In the genomic region with DNA sequence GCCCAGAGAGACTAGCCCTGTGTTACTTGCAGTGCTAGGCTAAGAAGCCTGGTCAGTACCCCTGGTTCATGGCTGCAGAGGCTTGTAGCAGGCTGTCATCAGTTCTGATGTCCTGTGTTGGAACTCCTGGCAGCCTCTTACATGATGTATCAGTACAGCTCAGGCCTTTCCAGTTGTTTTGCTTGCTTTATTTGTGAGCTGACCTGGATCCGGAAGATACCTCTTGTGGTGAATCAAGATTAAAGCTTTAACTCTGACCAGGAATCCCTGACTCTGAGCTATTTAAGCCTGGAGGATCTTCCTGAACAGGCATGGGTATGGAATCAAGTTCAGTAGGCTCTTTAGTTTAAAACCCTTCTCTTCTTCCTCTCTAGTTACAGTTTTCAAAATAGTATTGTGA, we compare ENCODE assay signal across 22 cellular contexts. TPM values are rescaled to one million over a fixed set of nuclear protein-coding genes. Genes with fewer than 3 reads are reported as not detected.
DNase-seq lines count a peak whose midpoint lies in the region; ATAC-seq, FAIRE-seq and TF ChIP-seq lines count a peak whose summit lies in the region.
"Had no signal": no experiment of that assay in that cellular context is flagged by ENCODE, and none has a peak within 500 bp of the region (broad histone marks: within the 10 kb centered on the region; RNA-seq: fewer than 3 reads in every experiment).

No MANE protein-coding gene starts in this region.

- ATAC-seq in left ventricle myocardium superior, result no peak
- ATAC-seq: CD8-positive, alpha-beta T cell; GM23338; HCT116 had no signal

- POLR2A ChIA-PET in endothelial cell of umbilical vein (lab: Charles Lee), result no interaction called here

- H4K20me1 ChIP-seq in endothelial cell of umbilical vein (replicated peaks; ENCODE audit: control insufficient read depth, extremely low read depth, insufficient read depth, low read length), result peaks cover 3% of the 10 kb centered on the region

- dilution Hi-C loops in endothelial cell of umbilical vein (cut with MboI; ENCODE audit: extremely low pct_ligation_motif_present, low sequenced_read_pairs), result no loop called here

- H3K9ac ChIP-seq in endothelial cell of umbilical vein (replicated peaks; ENCODE audit: extremely low read depth, insufficient read depth, low read length), result no peak overlapping the region
- H3K9ac ChIP-seq: BLaER1 had no signal

- H3K9me3 ChIP-seq in cardiac muscle cell (ENCODE audit: low read depth), result no peaks in the 10 kb centered on the region
- no peaks in the 10 kb centered on the region for H3K9me3 ChIP-seq in endothelial cell of umbilical vein (replicated peaks; ENCODE audit: control insufficient read depth, insufficient read depth, low read length)
- no peaks in the 10 kb centered on the region for H3K9me3 ChIP-seq in thyroid gland
- H3K9me3 ChIP-seq: BLaER1, Caco-2 had no signal

- CTCF ChIA-PET in endothelial cell of umbilical vein (lab: Charles Lee), result interaction anchor here (1.9 to 5.7 kb wide), 2 partner anchors 13 to 33 kb away, joined by 7 to 62 read pairs; no protein-coding TSS in a partner anchor

- peak overlapping the region; percentile 59 for H3K27ac ChIP-seq in cardiac muscle cell
- H3K27ac ChIP-seq in endothelial cell of umbilical vein (ENCODE audit: insufficient read depth, low read depth, low read length), result no peak overlapping the region
- no peak overlapping the region for H3K27ac ChIP-seq in thyroid gland
- H3K27ac ChIP-seq: 22Rv1, BLaER1, C4-2B had no signal

- FAIRE-seq in GM12891 (lab: Jason Lieb, UNC), result peak; percentile 5
- no peak for FAIRE-seq in endothelial cell of umbilical vein (lab: Jason Lieb, UNC)
- FAIRE-seq: A204.1, G401.6, GM18507 had no signal

- TF ChIP-seq POLR2A in GM12891 (IDR thresholded peaks at IDR 0.05; ENCODE audit: low read depth, low read length) (no peak), endothelial cell of umbilical vein (IDR thresholded peaks at IDR 0.05; ENCODE audit: low read depth, low read length) (no peak), thyroid gland (IDR thresholded peaks at IDR 0.05) (no peak)

- H3K4me1 ChIP-seq in cardiac muscle cell (ENCODE audit: low read depth) (peaks cover 47% of the 10 kb centered on the region), endothelial cell of umbilical vein (ENCODE audit: control insufficient read depth, extremely low read depth, insufficient read depth, low read length) (peaks cover 37% of the 10 kb centered on the region), thyroid gland (peaks cover 21 to 25% of the 10 kb centered on the region in 2 donors)

- H3K9me1 ChIP-seq in endothelial cell of umbilical vein (replicated peaks; ENCODE audit: control insufficient read depth, extremely low read depth, insufficient read depth, low read length), result no peaks in the 10 kb centered on the region

- H3K27me3 ChIP-seq in cardiac muscle cell (no peaks in the 10 kb centered on the region), endothelial cell of umbilical vein (ENCODE audit: control insufficient read depth in 2 of 2, insufficient read depth in 2 of 2, low read length in 2 of 2) (no peaks in the 10 kb centered on the region), thyroid gland (no peaks in the 10 kb centered on the region)
- H3K27me3 ChIP-seq: BLaER1 had no signal

- TF ChIP-seq CTCF in cardiac muscle cell (IDR thresholded peaks at IDR 0.05; ENCODE audit: low read depth, low read length), result no peak
- no peak for TF ChIP-seq CTCF in endothelial cell of umbilical vein (IDR thresholded peaks at IDR 0.05; ENCODE audit: extremely low read depth in 1 of 2, insufficient read depth in 1 of 2, low read depth in 1 of 2, low read length in 2 of 2)
- no peak for TF ChIP-seq CTCF in thyroid gland (IDR thresholded peaks at IDR 0.05)

- intact Hi-C loops in left ventricle myocardium superior (cut with micrococcal nuclease) (loop anchor here (5.0 kb wide), 1 partner anchor 35 kb away; no protein-coding TSS in a partner anchor), endothelial cell of umbilical vein (cut with micrococcal nuclease) (no loop called here), thyroid gland (cut with DNase I) (no loop called here)

- H2AFZ ChIP-seq in endothelial cell of umbilical vein (ENCODE audit: low read depth, low read length), result no peak overlapping the region
- H2AFZ ChIP-seq: GM23338 had no signal

- DNase-seq in cardiac muscle cell (ENCODE audit: low read depth in 1 of 2, low spot score in 1 of 2) (peak in 1 of 2 donors; percentile 61), left ventricle myocardium superior (no peak), GM12891 (ENCODE audit: insufficient read length, low spot score) (no peak), amniotic epithelial cell (ENCODE audit: low read depth) (peak; percentile 23), endothelial cell of umbilical vein (ENCODE audit: low read depth, low spot score) (peak; percentile 23), thyroid gland (no peak), NCI-H1092 treated with DMSO at 0.1 percent for 48 hours (lab: John Stamatoyannopoulos, UW) (no peak), Kasumi-1 (lab: John Stamatoyannopoulos, UW) (no peak)
- DNase-seq: Caco-2; CD4-positive, CD25-positive, alpha-beta regulatory T cell; CD8-positive, alpha-beta T cell; DMS153; DND-41; H9 had no signal

- 87% methylated on average over 1 of the region's 1 CpG for WGBS in thyroid gland, 2 donors

- BruUV-seq in endothelial cell of umbilical vein (replicated peaks; lab: Mats Ljungman, UMichigan), result no TSS peak

- no peak overlapping the region for H3K4me2 ChIP-seq in endothelial cell of umbilical vein (ENCODE audit: insufficient read depth, low read length)
- H3K4me2 ChIP-seq: BLaER1, GM23338 had no signal

- H3K4me3 ChIP-seq in cardiac muscle cell (no peak overlapping the region), endothelial cell of umbilical vein (replicated peaks in 1 of 3; ENCODE audit: insufficient read depth in 1 of 3, low read depth in 1 of 3, low read length in 3 of 3) (no peak overlapping the region), thyroid gland (replicated peaks in 1 of 3) (no peak overlapping the region)
- H3K4me3 ChIP-seq: BLaER1, GM23338 had no signal

- H3K79me2 ChIP-seq in endothelial cell of umbilical vein (ENCODE audit: control insufficient read depth, insufficient read depth, low read length), result peaks cover 85% of the 10 kb centered on the region

- H3K36me3 ChIP-seq in cardiac muscle cell (no peaks in the 10 kb centered on the region), endothelial cell of umbilical vein (ENCODE audit: control insufficient read depth in 2 of 2, extremely low read depth in 1 of 2, insufficient read depth in 2 of 2, low read length in 2 of 2) (peaks cover 0 to 9% of the 10 kb centered on the region in 2 experiments), thyroid gland (no peaks in the 10 kb centered on the region)

TF ChIP-seq in GM12891, 5 proteins besides CTCF, POLR2A, EP300 and RAD21:
- no peak for TF ChIP-seq TAF1 (IDR thresholded peaks at IDR 0.05; ENCODE audit: low read depth, low read length)
- TF ChIP-seq SPI1 (IDR thresholded peaks at IDR 0.05; ENCODE audit: low read depth, low read length), result no peak
- no peak for TF ChIP-seq POU2F2 (IDR thresholded peaks at IDR 0.05; ENCODE audit: low read depth, low read length)
- TF ChIP-seq POLR2AphosphoS5 (IDR thresholded peaks at IDR 0.05; ENCODE audit: low read depth, low read length), result no peak
- TF ChIP-seq PAX5 (IDR thresholded peaks at IDR 0.05; ENCODE audit: insufficient read depth, low read length, severe bottlenecking), result no peak

TF ChIP-seq in endothelial cell of umbilical vein, 7 proteins besides CTCF, POLR2A, EP300 and RAD21:
- TF ChIP-seq FOS (IDR thresholded peaks at IDR 0.05; ENCODE audit: borderline replicate concordance, insufficient read depth, low read length) (no peak), EZH2 (IDR thresholded peaks at IDR 0.05; ENCODE audit: borderline replicate concordance, low read depth, low read length, severe bottlenecking) (no peak), GATA2 (IDR thresholded peaks at IDR 0.05; ENCODE audit: insufficient read depth, insufficient read length, low read depth, low read length) (no peak), JUN (IDR thresholded peaks at IDR 0.05; ENCODE audit: borderline replicate concordance, insufficient read depth, insufficient read length, low read depth) (no peak), POLR2AphosphoS5 (IDR thresholded peaks at IDR 0.05; ENCODE audit: insufficient read depth, low read depth, low read length) (no peak), MYC (IDR thresholded peaks at IDR 0.05; ENCODE audit: low read depth, low read length) (no peak)
- TF ChIP-seq, protein P1, sequence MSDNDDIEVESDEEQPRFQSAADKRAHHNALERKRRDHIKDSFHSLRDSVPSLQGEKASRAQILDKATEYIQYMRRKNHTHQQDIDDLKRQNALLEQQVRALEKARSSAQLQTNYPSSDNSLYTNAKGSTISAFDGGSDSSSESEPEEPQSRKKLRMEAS (IDR thresholded peaks at IDR 0.05; ENCODE audit: insufficient read depth, insufficient read length), result no peak

RNA-seq across cellular contexts. Expression of a gene that starts 4.4 kb away (rescaled TPM):
- 55.4 and 72.2 TPM in 2 replicates for total RNA-seq in cardiac muscle cell
- polyA plus RNA-seq in cardiac muscle cell, result 95.3 and 111 TPM in 2 replicates
- 22.5 TPM for total RNA-seq in left ventricle myocardium superior
- 50.1 TPM for polyA plus RNA-seq in GM12891 (2012; ENCODE audit: low read depth, missing spikeins)
- total RNA-seq in endothelial cell of umbilical vein, result 68.9 and 73.6 TPM in 2 replicates
- 43.9 and 52.8 TPM in 2 replicates for polyA plus RNA-seq in endothelial cell of umbilical vein
- polyA plus RNA-seq in endothelial cell of umbilical vein (2011; cell fraction: cytosol; rRNA removed), result 55.4 and 66.6 TPM in 2 replicates
- 28.0 and 42.2 TPM in 2 replicates for polyA plus RNA-seq in endothelial cell of umbilical vein (2011; cell fraction: nucleus; rRNA removed)
- 57.3 and 72.8 TPM in 2 replicates for polyA plus RNA-seq in endothelial cell of umbilical vein (2012)
- 42.7 and 45.4 TPM in 2 replicates for polyA minus RNA-seq in endothelial cell of umbilical vein
- 3.3 TPM for polyA minus RNA-seq in endothelial cell of umbilical vein (2011; cell fraction: cytosol; rRNA and poly(A)+ RNA removed)
- 30.4 and 43.6 TPM in 2 replicates for polyA minus RNA-seq in endothelial cell of umbilical vein (2011; cell fraction: nucleus; rRNA and poly(A)+ RNA removed)
- total RNA-seq in thyroid gland, result 10 to 100 TPM; 53.1 to 77.4 (median 62.0) TPM

Comparison
In these comparisons a context has a peak if more than half of its experiments do, and no peak if none do; other contexts are left out.
1. DNase-seq: peak in amniotic epithelial cell (single experiment) and endothelial cell of umbilical vein (single experiment); none in left ventricle myocardium superior (single experiment), GM12891 (single experiment), thyroid gland (0 of 2), NCI-H1092 treated with DMSO at 0.1 percent for 48 hours (single experiment) and Kasumi-1 (0 of 2).